25 cellular contexts compared by ENCODE assay signal in the genomic region with DNA sequence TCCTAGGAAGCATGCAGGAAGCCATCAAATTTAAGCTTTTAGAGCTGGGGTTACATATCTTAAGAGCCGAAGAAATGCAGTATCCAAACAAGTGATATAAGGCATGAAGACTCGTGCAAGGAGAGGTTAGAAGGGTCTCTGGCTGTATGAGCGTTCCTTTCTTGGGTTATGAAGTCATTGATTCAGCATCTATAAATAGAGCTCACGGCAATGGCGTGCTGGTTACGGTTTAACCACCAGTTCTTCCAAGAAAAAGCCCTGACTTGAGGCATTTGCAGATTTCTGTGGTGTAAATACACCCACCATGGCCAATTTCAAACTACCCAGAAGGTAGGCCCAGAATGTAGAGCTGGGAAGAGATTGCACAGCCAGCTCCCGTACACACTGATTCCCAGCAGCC.
A peak's percentile ranks its signal among the peaks of the same experiment; 100 is the strongest.
DNase-seq lines count a peak whose midpoint lies in the region; ATAC-seq and TF ChIP-seq lines count a peak whose summit lies in the region.
"Had no signal": no experiment of that assay in that cellular context is flagged by ENCODE, and none has a peak within 500 bp of the region (broad histone marks: within the 10 kb centered on the region; RNA-seq: fewer than 3 reads in every experiment).

No MANE protein-coding gene starts in this region.

- 81% methylated on average over 7 of the region's 7 CpGs for WGBS in hepatocyte (ENCODE audit: low lambda C conversion rate, missing lambda C conversion rate)

- H3K9ac ChIP-seq in PC-3 (ENCODE audit: low read length) = peak overlapping the region; percentile 36

- peak overlapping the region; percentile 82 for H3K27ac ChIP-seq in PC-3 (ENCODE audit: low read length)
- peak overlapping the region; percentile 65 for H3K27ac ChIP-seq in hepatocyte
- H3K27ac ChIP-seq: brain microvascular endothelial cell, heart right ventricle, WERI-Rb-1 had no signal

- no peaks in the 10 kb centered on the region for H3K36me3 ChIP-seq in PC-3 (ENCODE audit: low read depth, low read length)
- H3K36me3 ChIP-seq in hepatocyte (replicated peaks; ENCODE audit: insufficient read depth, low read depth) = no peaks in the 10 kb centered on the region
- H3K36me3 ChIP-seq: brain microvascular endothelial cell, HAP-1, heart right ventricle, tibial artery, WERI-Rb-1 had no signal

- no peak for TF ChIP-seq CTCF in PC-3 (conservative IDR thresholded peaks at IDR 0.05; ENCODE audit: low read depth, low read length)
- no peak for TF ChIP-seq CTCF in hepatocyte (IDR thresholded peaks at IDR 0.05; ENCODE audit: poor library complexity)

- DNase-seq in activated CD4-positive, alpha-beta T cell treated with anti-CD3 and anti-CD28 coated beads, Interleukin-2, amount 10 ng/mL, durations not matched to agents 24 days and 14 days = no peak
- DNase-seq in activated CD4-positive, alpha-beta T cell treated with anti-CD3 and anti-CD28 coated beads, Interleukin-2, amount 50 U/mL, for 48 hours = no peak
- DNase-seq in PC-3 (no peak), hepatocyte (ENCODE audit: low spot score) (no peak), ureter (ENCODE audit: low spot score) (peak; percentile 15), NCI-H345 treated with DMSO at 0.1 percent for 48 hours (lab: John Stamatoyannopoulos, UW; ENCODE audit: unreplicated experiment) (no peak), mucosa of gallbladder (ENCODE audit: low spot score) (no peak)
- DNase-seq in activated CD4-positive, alpha-beta memory T cell treated with anti-CD3 and anti-CD28 coated beads for 36 hours = no peak
- DNase-seq: 8988T; activated CD4-positive, alpha-beta T cell treated with anti-CD3 and anti-CD28 coated beads, Interleukin-2, amount 50 U/mL, for 4 hours; activated T-cell treated with anti-CD3 and anti-CD28 coated beads, Interleukin-2, amount 50 U/mL, for 72 hours; brain microvascular endothelial cell; C1 segment of cervical spinal cord; heart right ventricle; Karpas-422; NCI-H526; right cardiac atrium; SIG-M5; stimulated activated naive CD4-positive, alpha-beta T cell treated with Interleukin-2 at 50 U/mL for 16 hours; T-helper 1 cell; WERI-Rb-1 had no signal

- peaks cover 25% of the 10 kb centered on the region for H3K4me1 ChIP-seq in PC-3 (ENCODE audit: insufficient read depth, low read length)
- peaks cover 10% of the 10 kb centered on the region for H3K4me1 ChIP-seq in hepatocyte (ENCODE audit: insufficient read depth)
- H3K4me1 ChIP-seq: HAP-1 had no signal

- H3K36me3 Mint-ChIP-seq in activated CD4-positive, alpha-beta T cell treated with anti-CD3 and anti-CD28 coated beads, Interleukin-2, amount 10 ng/mL, durations not matched to agents 24 days and 14 days (ENCODE audit: low read depth) = no peaks in the 10 kb centered on the region
- no peaks in the 10 kb centered on the region for H3K36me3 Mint-ChIP-seq in activated CD4-positive, alpha-beta memory T cell treated with anti-CD3 and anti-CD28 coated beads for 36 hours
- H3K36me3 Mint-ChIP-seq: activated naive CD4-positive, alpha-beta T cell treated with anti-CD3 and anti-CD28 coated beads, Interleukin-2, amount 50 U/mL, for 72 hours had no signal

- H3K9me3 ChIP-seq in PC-3 (ENCODE audit: low read length) (no peaks in the 10 kb centered on the region), hepatocyte (ENCODE audit: low read depth) (no peaks in the 10 kb centered on the region)
- H3K9me3 ChIP-seq: HAP-1, heart right ventricle, tibial artery had no signal

- peaks cover 16% of the 10 kb centered on the region for H3F3A ChIP-seq in PC-3 (ENCODE audit: low read length, unreplicated experiment)

- H3K27me3 ChIP-seq in PC-3 (ENCODE audit: low read length) (no peaks in the 10 kb centered on the region), hepatocyte (no peaks in the 10 kb centered on the region)
- H3K27me3 ChIP-seq: brain microvascular endothelial cell, heart right ventricle, tibial artery had no signal

- no peak overlapping the region for H3K4me3 Mint-ChIP-seq in activated CD4-positive, alpha-beta T cell treated with anti-CD3 and anti-CD28 coated beads, Interleukin-2, amount 10 ng/mL, durations not matched to agents 24 days and 14 days
- no peak overlapping the region for H3K4me3 Mint-ChIP-seq in activated CD4-positive, alpha-beta memory T cell treated with anti-CD3 and anti-CD28 coated beads for 36 hours
- H3K4me3 Mint-ChIP-seq: activated T-cell treated with anti-CD3 and anti-CD28 coated beads, Interleukin-2, amount 50 U/mL, for 72 hours had no signal

- no peaks in the 10 kb centered on the region for H3K9me2 ChIP-seq in PC-3 (replicated peaks; ENCODE audit: low read length)
- H3K9me2 ChIP-seq in hepatocyte (replicated peaks; ENCODE audit: insufficient read depth) = no peaks in the 10 kb centered on the region

- H3K4me1 Mint-ChIP-seq in activated CD4-positive, alpha-beta T cell treated with anti-CD3 and anti-CD28 coated beads, Interleukin-2, amount 10 ng/mL, durations not matched to agents 24 days and 14 days = peaks cover 12% of the 10 kb centered on the region
- peaks cover 7% of the 10 kb centered on the region for H3K4me1 Mint-ChIP-seq in activated CD4-positive, alpha-beta memory T cell treated with anti-CD3 and anti-CD28 coated beads for 36 hours (ENCODE audit: low read depth)

- H3K79me2 ChIP-seq in PC-3 (ENCODE audit: low read length) (no peaks in the 10 kb centered on the region), hepatocyte (no peaks in the 10 kb centered on the region)

- peak overlapping the region; percentile 73 for H3K27ac Mint-ChIP-seq in activated CD4-positive, alpha-beta T cell treated with anti-CD3 and anti-CD28 coated beads, Interleukin-2, amount 10 ng/mL, durations not matched to agents 24 days and 14 days
- H3K27ac Mint-ChIP-seq in activated CD4-positive, alpha-beta memory T cell treated with anti-CD3 and anti-CD28 coated beads for 36 hours = no peak overlapping the region
- H3K27ac Mint-ChIP-seq: activated naive CD4-positive, alpha-beta T cell treated with anti-CD3 and anti-CD28 coated beads, Interleukin-2, amount 50 U/mL, for 72 hours; activated T-cell treated with anti-CD3 and anti-CD28 coated beads, Interleukin-2, amount 50 U/mL, for 72 hours had no signal

- intact Hi-C loops in activated CD4-positive, alpha-beta T cell treated with anti-CD3 and anti-CD28 coated beads, Interleukin-2, amount 10 ng/mL, durations not matched to agents 24 days and 14 days (cut with micrococcal nuclease) = loop anchor here (10.0 kb wide), 1 partner anchor 490 kb away; no protein-coding TSS in a partner anchor
- intact Hi-C loops in PC-3 (cut with micrococcal nuclease) = loop anchor here (5.0 kb wide), 2 partner anchors 343 to 358 kb away; partner anchors contain the start of gene SAMD8
- intact Hi-C loops in activated CD4-positive, alpha-beta memory T cell treated with anti-CD3 and anti-CD28 coated beads for 36 hours (cut with micrococcal nuclease) = loop anchor here (10.0 kb wide), 1 partner anchor 350 kb away; a partner anchor contains a TSS

- H3K4me3 ChIP-seq in PC-3 (ENCODE audit: low read length) (no peak overlapping the region), hepatocyte (no peak overlapping the region)
- H3K4me3 ChIP-seq: GM12878, HAP-1, heart right ventricle, tibial artery had no signal

- H2AFZ ChIP-seq in PC-3 (ENCODE audit: low read length) (peak overlapping the region; percentile 63), hepatocyte (no peak overlapping the region)

- POLR2A ChIA-PET in PC-3 (lab: Charles Lee; ENCODE audit: unreplicated experiment) = interaction anchor here (0.6 kb wide), 1 partner anchor 698 kb away, joined by 5 read pairs; no protein-coding TSS in a partner anchor
- POLR2A ChIA-PET in activated CD4-positive, alpha-beta memory T cell treated with anti-CD3 and anti-CD28 coated beads for 36 hours (lab: Charles Lee) = no interaction called here

- no peak for ATAC-seq in PC-3
- ATAC-seq: activated naive CD4-positive, alpha-beta T cell treated with anti-CD3 and anti-CD28 coated beads, Interleukin-2, amount 50 U/mL, for 72 hours; activated T-cell treated with anti-CD3 and anti-CD28 coated beads, Interleukin-2, amount 50 U/mL, for 72 hours; GM12878; right cardiac atrium had no signal

- H3K4me2 ChIP-seq in PC-3 (ENCODE audit: low read length) (peak overlapping the region; percentile 67), hepatocyte (no peak overlapping the region)

- CTCF ChIA-PET in PC-3 (lab: Charles Lee) = interaction anchor here (0.6 to 1.6 kb wide), 2 partner anchors 70 to 267 kb away, joined by 3 to 7 read pairs; no protein-coding TSS in a partner anchor
- CTCF ChIA-PET in activated CD4-positive, alpha-beta memory T cell treated with anti-CD3 and anti-CD28 coated beads for 36 hours (lab: Charles Lee) = no interaction called here

- BruUV-seq in PC-3 (replicated peaks; lab: Mats Ljungman, UMichigan) = no TSS peak

- no peaks in the 10 kb centered on the region for H3K9me3 Mint-ChIP-seq in activated CD4-positive, alpha-beta T cell treated with anti-CD3 and anti-CD28 coated beads, Interleukin-2, amount 10 ng/mL, durations not matched to agents 24 days and 14 days
- no peaks in the 10 kb centered on the region for H3K9me3 Mint-ChIP-seq in activated CD4-positive, alpha-beta memory T cell treated with anti-CD3 and anti-CD28 coated beads for 36 hours
- H3K9me3 Mint-ChIP-seq: activated naive CD4-positive, alpha-beta T cell treated with anti-CD3 and anti-CD28 coated beads, Interleukin-2, amount 50 U/mL, for 72 hours; activated T-cell treated with anti-CD3 and anti-CD28 coated beads, Interleukin-2, amount 50 U/mL, for 72 hours had no signal

- H4K20me1 ChIP-seq in PC-3 (ENCODE audit: low read length) = no peaks in the 10 kb centered on the region
- H4K20me1 ChIP-seq in hepatocyte (ENCODE audit: insufficient read depth, poor library complexity, severe bottlenecking) = no peaks in the 10 kb centered on the region

- no peaks in the 10 kb centered on the region for H3K27me3 Mint-ChIP-seq in activated CD4-positive, alpha-beta T cell treated with anti-CD3 and anti-CD28 coated beads, Interleukin-2, amount 10 ng/mL, durations not matched to agents 24 days and 14 days
- H3K27me3 Mint-ChIP-seq in activated CD4-positive, alpha-beta memory T cell treated with anti-CD3 and anti-CD28 coated beads for 36 hours = no peaks in the 10 kb centered on the region
